ENCODE assay signal across 17 cellular contexts in the genomic region with DNA sequence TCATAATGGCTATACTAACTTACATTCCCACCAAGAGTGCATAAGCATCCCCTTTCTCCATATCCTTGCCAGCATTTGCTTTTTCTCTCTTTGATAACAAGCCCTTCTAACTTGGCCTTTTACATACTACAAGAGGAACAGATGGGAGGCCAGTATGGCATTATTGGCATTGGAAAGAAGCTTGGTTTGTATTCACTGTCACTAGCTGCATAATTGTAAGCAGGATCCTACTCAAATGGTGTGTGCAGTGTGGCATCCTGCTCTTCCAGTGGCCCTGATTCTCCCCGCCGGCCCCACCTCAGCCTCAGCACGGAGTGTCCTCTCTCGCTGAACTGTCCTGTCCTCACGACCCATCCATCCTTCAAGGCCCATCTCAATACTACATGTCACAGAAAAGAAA.
DNase-seq lines count a peak whose midpoint lies in the region; ATAC-seq and TF ChIP-seq lines count a peak whose summit lies in the region.
"Had no signal": no experiment of that assay in that cellular context is flagged by ENCODE, and none has a peak within 500 bp of the region (broad histone marks: within the 10 kb centered on the region; RNA-seq: fewer than 3 reads in every experiment).

No MANE protein-coding gene starts in this region.

- no peak for ATAC-seq in GM23338
- ATAC-seq: A549 had no signal

- H3K4ac ChIP-seq in trophoblast cell (ENCODE audit: low read depth, low read length) = no peak overlapping the region

- no peak overlapping the region for H2BK5ac ChIP-seq in trophoblast cell (ENCODE audit: low read depth, low read length, poor library complexity)

- H4K8ac ChIP-seq in trophoblast cell (ENCODE audit: low read depth, low read length) = no peak overlapping the region

- no peaks in the 10 kb centered on the region for H3K79me1 ChIP-seq in trophoblast cell (ENCODE audit: low read length)

- no peak overlapping the region for H4K91ac ChIP-seq in trophoblast cell (ENCODE audit: low read depth, low read length)

- H3K9me3 ChIP-seq in SJCRH30 (replicated peaks) (no peaks in the 10 kb centered on the region), trophoblast cell (ENCODE audit: insufficient read depth, low read depth, low read length) (no peaks in the 10 kb centered on the region)
- H3K9me3 ChIP-seq: BE2C had no signal

- no peak overlapping the region for H3K9ac ChIP-seq in trophoblast cell (ENCODE audit: low read length)

- H3K36me3 Mint-ChIP-seq in GM23338 (ENCODE audit: low read depth) = no peaks in the 10 kb centered on the region; the same call in 1 of the 3 replicates
- H3K36me3 Mint-ChIP-seq: CD4-positive, alpha-beta memory T cell had no signal

- no peak overlapping the region for H3K18ac ChIP-seq in trophoblast cell (ENCODE audit: low read length)

- no peak overlapping the region for H3K14ac ChIP-seq in trophoblast cell (ENCODE audit: low read length)

- no CpG with 5 or more reads among the region's 5 CpGs for WGBS in trophoblast cell (ENCODE audit: extremely low coverage, insufficient coverage, insufficient read length)

- no peaks in the 10 kb centered on the region; the same call in 1 of the 2 replicates for H3K9me2 ChIP-seq in GM23338 (ENCODE audit: insufficient read depth)

- TF ChIP-seq CTCF in dorsolateral prefrontal cortex (IDR thresholded peaks at IDR 0.05 in 54 of 56, conservative IDR thresholded peaks at IDR 0.05 in 2 of 56; ENCODE audit: low read depth in 1 of 56, partially characterized antibody in 56 of 56) (no peak), GM23338 (conservative IDR thresholded peaks at IDR 0.05; ENCODE audit: low read depth in 2 of 2) (no peak)

- H3K9me3 Mint-ChIP-seq in GM23338 = peaks cover 6% of the 10 kb centered on the region; the same call in 2 of the 3 replicates
- H3K9me3 Mint-ChIP-seq: HFFc6 had no signal

- H3K27ac ChIP-seq in dorsolateral prefrontal cortex = peak overlapping the region in 31 of 59 donors; percentile 1 to 87 (median 34)
- H3K27ac ChIP-seq in substantia nigra (ENCODE audit: low read depth, low read length, poor library complexity, severe bottlenecking) = peak overlapping the region; percentile 39
- H3K27ac ChIP-seq in SJCRH30 = no peak overlapping the region
- no peak overlapping the region for H3K27ac ChIP-seq in trophoblast cell (ENCODE audit: low read depth, low read length)
- no peak overlapping the region for H3K27ac ChIP-seq in GM23338 (ENCODE audit: low read depth)
- H3K27ac ChIP-seq: A549, C4-2B had no signal

- H3K36me3 ChIP-seq in SJCRH30 = no peaks in the 10 kb centered on the region
- no peaks in the 10 kb centered on the region for H3K36me3 ChIP-seq in trophoblast cell (ENCODE audit: control insufficient read depth in 1 of 2, insufficient read depth in 2 of 2, low read length in 2 of 2)
- no peaks in the 10 kb centered on the region for H3K36me3 ChIP-seq in GM23338 (ENCODE audit: insufficient read depth)
- H3K36me3 ChIP-seq: BE2C had no signal

- H3K4me2 ChIP-seq in trophoblast cell (ENCODE audit: low read length) (no peak overlapping the region), GM23338 (no peak overlapping the region)
- H3K4me2 ChIP-seq: A549 had no signal

- H3K79me2 ChIP-seq in trophoblast cell (ENCODE audit: control insufficient read depth, insufficient read depth, low read length, poor library complexity) (no peaks in the 10 kb centered on the region), GM23338 (replicated peaks; ENCODE audit: insufficient read depth) (no peaks in the 10 kb centered on the region)

- H2AK5ac ChIP-seq in trophoblast cell (ENCODE audit: low read length) = no peak overlapping the region

- H2BK12ac ChIP-seq in trophoblast cell (ENCODE audit: low read length) = no peak overlapping the region

- no peaks in the 10 kb centered on the region for H4K20me1 ChIP-seq in GM23338 (replicated peaks; ENCODE audit: insufficient read depth)

- H3K27me3 Mint-ChIP-seq in GM23338 (ENCODE audit: insufficient read depth, low read depth, poor library complexity) = peaks cover 4% of the 10 kb centered on the region
- H3K27me3 Mint-ChIP-seq: IgD-negative memory B cell had no signal

- no peak overlapping the region for H3K4me3 ChIP-seq in dorsolateral prefrontal cortex
- no peak overlapping the region for H3K4me3 ChIP-seq in SJCRH30
- no peak overlapping the region for H3K4me3 ChIP-seq in trophoblast cell (ENCODE audit: low read depth, low read length)
- no peak overlapping the region for H3K4me3 ChIP-seq in GM23338
- H3K4me3 ChIP-seq: A549 had no signal

- H3K27me3 ChIP-seq in dorsolateral prefrontal cortex (no peaks in the 10 kb centered on the region), SJCRH30 (no peaks in the 10 kb centered on the region), trophoblast cell (ENCODE audit: insufficient read depth, low read length) (no peaks in the 10 kb centered on the region), GM23338 (ENCODE audit: insufficient read depth) (no peaks in the 10 kb centered on the region)

- H4K12ac ChIP-seq in trophoblast cell (ENCODE audit: low read depth, low read length) = no peak overlapping the region

- H2BK120ac ChIP-seq in trophoblast cell (ENCODE audit: insufficient read depth, low read length, poor library complexity) = no peak overlapping the region

- H3K4me1 ChIP-seq in SJCRH30 = no peaks in the 10 kb centered on the region
- H3K4me1 ChIP-seq in trophoblast cell (ENCODE audit: control insufficient read depth in 1 of 2, insufficient read depth in 2 of 2, low read length in 2 of 2) = no peaks in the 10 kb centered on the region
- peaks cover 10% of the 10 kb centered on the region; the same call in 1 of the 2 replicates for H3K4me1 ChIP-seq in GM23338 (ENCODE audit: insufficient read depth)
- H3K4me1 ChIP-seq: A549, BE2C had no signal

- no peaks in the 10 kb centered on the region for H3F3A ChIP-seq in GM23338 (replicated peaks; ENCODE audit: low read depth)

- no peak overlapping the region for H3K4me3 Mint-ChIP-seq in GM23338
- H3K4me3 Mint-ChIP-seq: HFFc6, IgD-negative memory B cell had no signal

- peaks cover 35% of the 10 kb centered on the region for H3K4me1 Mint-ChIP-seq in GM23338
- H3K4me1 Mint-ChIP-seq: CD4-positive, alpha-beta memory T cell; IgD-negative memory B cell had no signal

- H3K23ac ChIP-seq in trophoblast cell (ENCODE audit: low read length) = no peak overlapping the region

- intact Hi-C loops in dorsolateral prefrontal cortex (cut with DNase I) = no loop called here

- no peak overlapping the region for H3K27ac Mint-ChIP-seq in GM23338
- H3K27ac Mint-ChIP-seq: CD4-positive, alpha-beta memory T cell; HFFc6; IgD-negative memory B cell had no signal

- DNase-seq in NCI-H1694 (lab: John Stamatoyannopoulos, UW) = peak; percentile 87
- peak; percentile 47 to 77 for DNase-seq in NCI-H446 (lab: John Stamatoyannopoulos, UW)
- peak in 1 of 10 donors; percentile 51 for DNase-seq in dorsolateral prefrontal cortex
- DNase-seq in substantia nigra (lab: John Stamatoyannopoulos, UW) = no peak
- no peak for DNase-seq in SJCRH30
- DNase-seq in trophoblast cell = no peak
- DNase-seq in GOT3 (lab: John Stamatoyannopoulos, UW) = no peak
- no peak for DNase-seq in GM23338 (ENCODE audit: low spot score)
- DNase-seq: BE2C; CD4-positive, alpha-beta memory T cell; DND-41; GF-D8; HCEC 1CT; HFFc6 had no signal

- no peak overlapping the region for H2AFZ ChIP-seq in trophoblast cell (ENCODE audit: insufficient read depth, low read length, poor library complexity)
- no peak overlapping the region for H2AFZ ChIP-seq in GM23338

TF ChIP-seq in GM23338, 12 proteins besides CTCF, POLR2A, EP300 and RAD21 (continues in another document):
- TF ChIP-seq CREB1 (CRISPR knock-in tag; IDR thresholded peaks at IDR 0.05; ENCODE audit: low read depth) = no peak

Comparison
In these comparisons a context has a peak if more than half of its experiments do, and no peak if none do; other contexts are left out.
1. DNase-seq: peak in NCI-H1694 (single experiment) and NCI-H446 (2 of 2); none in substantia nigra (0 of 49), SJCRH30 (0 of 2), trophoblast cell (0 of 2), GOT3 (single experiment) and GM23338 (single experiment).
2. H3K27ac ChIP-seq: peak in dorsolateral prefrontal cortex (31 of 59) and substantia nigra (single experiment); none in SJCRH30 (single experiment), trophoblast cell (single experiment) and GM23338 (single experiment).